ENCODE assay signal across 23 cellular contexts in the genomic region with DNA sequence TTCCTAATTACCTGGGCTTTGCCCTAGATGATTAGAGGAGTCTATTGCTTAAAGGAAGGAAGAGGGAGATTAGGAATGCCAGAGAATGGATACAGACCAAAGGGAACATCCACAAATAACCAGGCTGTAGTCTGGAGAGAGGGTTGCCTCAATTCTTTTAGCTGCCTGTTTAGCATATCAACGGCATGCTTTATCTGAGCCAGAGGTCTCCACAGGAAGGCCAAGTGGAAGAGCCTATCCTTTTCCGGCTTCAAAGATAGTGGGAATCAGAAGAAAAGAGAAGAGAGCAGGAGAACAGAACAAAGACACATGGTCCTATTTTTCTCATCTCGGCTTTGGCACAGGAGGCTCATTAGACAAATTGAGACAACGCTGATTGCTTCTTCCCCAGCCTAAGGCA.
"Had no signal": no experiment of that assay in that cellular context is flagged by ENCODE, and none has a peak within 500 bp of the region (broad histone marks: within the 10 kb centered on the region; RNA-seq: fewer than 3 reads in every experiment).

No MANE protein-coding gene starts in this region.

- DNase-seq: activated B cell treated with CpG ODN at 0.5 μM for 24 hours; activated CD4-positive, alpha-beta memory T cell treated with anti-CD3 and anti-CD28 coated beads for 36 hours; activated CD4-positive, alpha-beta T cell treated with anti-CD3 and anti-CD28 coated beads for 1 hour; activated CD4-positive, alpha-beta T cell treated with anti-CD3 and anti-CD28 coated beads, Interleukin-2, amount 10 ng/mL, durations not matched to agents 7 days and 5 days; activated gamma-delta T cell treated with Interleukin-2 at 50 U/mL for 16 hours; activated naive CD4-positive, alpha-beta T cell treated with anti-CD3 and anti-CD28 coated beads, Interleukin-2, amount 10 ng/mL, durations not matched to agents 7 days and 5 days; activated naive CD8-positive, alpha-beta T cell treated with anti-CD3 and anti-CD28 coated beads for 36 hours; activated T-cell treated with anti-CD3 and anti-CD28 coated beads for 4 hours; activated T-cell treated with anti-CD3 and anti-CD28 coated beads, Interleukin-2, amount 50 U/mL, for 48 hours; brain microvascular endothelial cell; Karpas-422; MM.1S; NCI-H146; NCI-H187 treated with DMSO at 0.1 percent for 48 hours; NCI-H2081 treated with DMSO at 0.1 percent for 48 hours; NCI-H446; NCI-H524; PC-9; SHP77 treated with DMSO at 0.1 percent for 48 hours had no signal

- H3K36me3 ChIP-seq: brain microvascular endothelial cell, cardiac muscle cell had no signal

- H3K27ac Mint-ChIP-seq: activated B cell treated with CpG ODN at 0.5 μM for 24 hours; activated CD4-positive, alpha-beta memory T cell treated with anti-CD3 and anti-CD28 coated beads for 36 hours; activated CD4-positive, alpha-beta T cell treated with anti-CD3 and anti-CD28 coated beads, Interleukin-2, amount 10 ng/mL, durations not matched to agents 7 days and 5 days; activated naive CD4-positive, alpha-beta T cell treated with anti-CD3 and anti-CD28 coated beads, Interleukin-2, amount 10 ng/mL, durations not matched to agents 7 days and 5 days; activated naive CD8-positive, alpha-beta T cell treated with anti-CD3 and anti-CD28 coated beads for 36 hours; activated T-helper 17 cell treated with anti-CD3 and anti-CD28 coated beads, Interleukin-2, amount 50 U/mL, for 72 hours; T-helper 1 cell treated with Interleukin-12 subunit alpha and Interleukin-12 subunit beta and Interleukin-4 antibody, amounts not matched to agents 30 μg/mL and 1 μg/mL, for 36 hours had no signal

- H3K4me3 ChIP-seq: cardiac muscle cell, K562, PC-9 had no signal

- H3K4me1 Mint-ChIP-seq: activated B cell treated with CpG ODN at 0.5 μM for 24 hours; activated CD4-positive, alpha-beta T cell treated with anti-CD3 and anti-CD28 coated beads, Interleukin-2, amount 10 ng/mL, durations not matched to agents 7 days and 5 days; activated naive CD4-positive, alpha-beta T cell treated with anti-CD3 and anti-CD28 coated beads, Interleukin-2, amount 10 ng/mL, durations not matched to agents 7 days and 5 days; activated naive CD8-positive, alpha-beta T cell treated with anti-CD3 and anti-CD28 coated beads for 36 hours; activated T-helper 17 cell treated with anti-CD3 and anti-CD28 coated beads, Interleukin-2, amount 50 U/mL, for 72 hours had no signal

- H3K27me3 ChIP-seq: brain microvascular endothelial cell, cardiac muscle cell had no signal

- H3K9me3 Mint-ChIP-seq: activated B cell treated with CpG ODN at 0.5 μM for 24 hours; activated CD4-positive, alpha-beta memory T cell treated with anti-CD3 and anti-CD28 coated beads for 36 hours; activated CD4-positive, alpha-beta T cell treated with anti-CD3 and anti-CD28 coated beads, Interleukin-2, amount 10 ng/mL, durations not matched to agents 7 days and 5 days; activated naive CD4-positive, alpha-beta T cell treated with anti-CD3 and anti-CD28 coated beads, Interleukin-2, amount 10 ng/mL, durations not matched to agents 7 days and 5 days; activated naive CD8-positive, alpha-beta T cell treated with anti-CD3 and anti-CD28 coated beads for 36 hours; activated T-helper 17 cell treated with anti-CD3 and anti-CD28 coated beads, Interleukin-2, amount 50 U/mL, for 72 hours; T-helper 1 cell treated with Interleukin-12 subunit alpha and Interleukin-12 subunit beta and Interleukin-4 antibody, amounts not matched to agents 30 μg/mL and 1 μg/mL, for 36 hours had no signal

- ATAC-seq: activated T-helper 17 cell treated with anti-CD3 and anti-CD28 coated beads, Interleukin-2, amount 50 U/mL, for 72 hours; K562 had no signal

- H3K27ac ChIP-seq: brain microvascular endothelial cell, cardiac muscle cell, PC-9 had no signal

- H3K27me3 Mint-ChIP-seq: activated B cell treated with CpG ODN at 0.5 μM for 24 hours; activated CD4-positive, alpha-beta memory T cell treated with anti-CD3 and anti-CD28 coated beads for 36 hours; activated CD4-positive, alpha-beta T cell treated with anti-CD3 and anti-CD28 coated beads, Interleukin-2, amount 10 ng/mL, durations not matched to agents 7 days and 5 days; activated naive CD4-positive, alpha-beta T cell treated with anti-CD3 and anti-CD28 coated beads, Interleukin-2, amount 10 ng/mL, durations not matched to agents 7 days and 5 days; activated naive CD8-positive, alpha-beta T cell treated with anti-CD3 and anti-CD28 coated beads for 36 hours had no signal

- H3K36me3 Mint-ChIP-seq: activated CD4-positive, alpha-beta memory T cell treated with anti-CD3 and anti-CD28 coated beads for 36 hours; activated naive CD4-positive, alpha-beta T cell treated with anti-CD3 and anti-CD28 coated beads, Interleukin-2, amount 10 ng/mL, durations not matched to agents 7 days and 5 days; activated naive CD8-positive, alpha-beta T cell treated with anti-CD3 and anti-CD28 coated beads for 36 hours had no signal

- H3K4me2 ChIP-seq: PC-9 had no signal

- H2AFZ ChIP-seq: PC-9 had no signal

- H3K4me3 Mint-ChIP-seq: activated B cell treated with CpG ODN at 0.5 μM for 24 hours; activated CD4-positive, alpha-beta memory T cell treated with anti-CD3 and anti-CD28 coated beads for 36 hours; activated CD4-positive, alpha-beta T cell treated with anti-CD3 and anti-CD28 coated beads, Interleukin-2, amount 10 ng/mL, durations not matched to agents 7 days and 5 days; activated naive CD4-positive, alpha-beta T cell treated with anti-CD3 and anti-CD28 coated beads, Interleukin-2, amount 10 ng/mL, durations not matched to agents 7 days and 5 days; activated naive CD8-positive, alpha-beta T cell treated with anti-CD3 and anti-CD28 coated beads for 36 hours; activated T-helper 17 cell treated with anti-CD3 and anti-CD28 coated beads, Interleukin-2, amount 50 U/mL, for 72 hours; T-helper 1 cell treated with Interleukin-12 subunit alpha and Interleukin-12 subunit beta and Interleukin-4 antibody, amounts not matched to agents 30 μg/mL and 1 μg/mL, for 36 hours had no signal
